Comparison of ENCODE assay signal across 12 cellular contexts in genomic region chr1:246591504-246591903, GRCh38. TPM values are rescaled to one million over a fixed set of nuclear protein-coding genes. Genes with fewer than 3 reads are reported as not detected.
DNase-seq lines count a peak whose midpoint lies in the region; ATAC-seq, FAIRE-seq and TF ChIP-seq lines count a peak whose summit lies in the region.
"Had no signal": no experiment of that assay in that cellular context is flagged by ENCODE, and none has a peak within 500 bp of the region (broad histone marks: within the 10 kb centered on the region; RNA-seq: fewer than 3 reads in every experiment).

No MANE protein-coding gene starts in this region.

- H3K36me3 ChIP-seq in trophoblast cell (ENCODE audit: control insufficient read depth in 1 of 2, insufficient read depth in 2 of 2, low read length in 2 of 2): no peaks in the 10 kb centered on the region
- peaks cover 0 to 33% (median 30%) of the 10 kb centered on the region in 4 donors for H3K36me3 ChIP-seq in stomach

- no peak overlapping the region for H3K23ac ChIP-seq in trophoblast cell (ENCODE audit: low read length)

- H3K4ac ChIP-seq in trophoblast cell (ENCODE audit: low read depth, low read length): no peak overlapping the region

- H4K12ac ChIP-seq in trophoblast cell (ENCODE audit: low read depth, low read length): no peak overlapping the region

- peak overlapping the region; percentile 59 for H3K27ac Mint-ChIP-seq in activated naive CD8-positive, alpha-beta T cell treated with anti-CD3 and anti-CD28 coated beads for 36 hours

- H2AFZ ChIP-seq in trophoblast cell (ENCODE audit: insufficient read depth, low read length, poor library complexity): no peak overlapping the region

- H3K27ac ChIP-seq in trophoblast cell (ENCODE audit: low read depth, low read length): no peak overlapping the region
- H3K27ac ChIP-seq in stomach: no peak overlapping the region

- TF ChIP-seq EP300 in stomach (IDR thresholded peaks at IDR 0.05): no peak

- H3K79me1 ChIP-seq in trophoblast cell (ENCODE audit: low read length): no peaks in the 10 kb centered on the region

- no peak overlapping the region for H4K8ac ChIP-seq in trophoblast cell (ENCODE audit: low read depth, low read length)

- H3K18ac ChIP-seq in trophoblast cell (ENCODE audit: low read length): no peak overlapping the region

- no peak overlapping the region for H4K91ac ChIP-seq in trophoblast cell (ENCODE audit: low read depth, low read length)

- H3K9me3 ChIP-seq in trophoblast cell (ENCODE audit: insufficient read depth, low read depth, low read length): peaks cover 2% of the 10 kb centered on the region
- H3K9me3 ChIP-seq in stomach: peaks cover 0 to 5% (median 2%) of the 10 kb centered on the region in 4 donors
- H3K9me3 ChIP-seq: sigmoid colon, SJSA1 had no signal

- DNase-seq in GM18507 (ENCODE audit: extremely low spot score, insufficient read length, low read depth) (peak; percentile 38), HT-29 (ENCODE audit: low spot score) (no peak), trophoblast cell (no peak), DMS114 treated with DMSO at 0.1 percent for 48 hours (lab: John Stamatoyannopoulos, UW; ENCODE audit: unreplicated experiment) (no peak), stomach (no peak)
- no peak for DNase-seq in activated naive CD8-positive, alpha-beta T cell treated with anti-CD3 and anti-CD28 coated beads for 36 hours
- DNase-seq: effector CD8-positive, alpha-beta T cell; islet precursor cell; sigmoid colon had no signal

- no peak overlapping the region for H3K4me3 ChIP-seq in trophoblast cell (ENCODE audit: low read depth, low read length)
- H3K4me3 ChIP-seq in stomach: no peak overlapping the region
- H3K4me3 ChIP-seq: sigmoid colon, SJSA1 had no signal

- no peak overlapping the region for H3K14ac ChIP-seq in trophoblast cell (ENCODE audit: low read length)

- no peak overlapping the region for H2BK12ac ChIP-seq in trophoblast cell (ENCODE audit: low read length)

- H3K79me2 ChIP-seq in trophoblast cell (ENCODE audit: control insufficient read depth, insufficient read depth, low read length, poor library complexity): no peaks in the 10 kb centered on the region

- H3K27me3 Mint-ChIP-seq in activated naive CD8-positive, alpha-beta T cell treated with anti-CD3 and anti-CD28 coated beads for 36 hours: no peaks in the 10 kb centered on the region

- TF ChIP-seq POLR2A in stomach (IDR thresholded peaks at IDR 0.05): no peak

- peaks cover 35% of the 10 kb centered on the region for H3K4me1 Mint-ChIP-seq in activated naive CD8-positive, alpha-beta T cell treated with anti-CD3 and anti-CD28 coated beads for 36 hours

- H2BK5ac ChIP-seq in trophoblast cell (ENCODE audit: low read depth, low read length, poor library complexity): no peak overlapping the region

- H3K4me1 ChIP-seq in trophoblast cell (ENCODE audit: control insufficient read depth in 1 of 2, insufficient read depth in 2 of 2, low read length in 2 of 2) (no peaks in the 10 kb centered on the region), stomach (peaks cover 0 to 26% (median 13%) of the 10 kb centered on the region in 4 donors)

- intact Hi-C loops in stomach (cut with DNase I; ENCODE audit: low total_unique reads): no loop called here

- H3K9me3 Mint-ChIP-seq in activated naive CD8-positive, alpha-beta T cell treated with anti-CD3 and anti-CD28 coated beads for 36 hours: peaks cover 5% of the 10 kb centered on the region

- FAIRE-seq in GM18507 (lab: Jason Lieb, UNC): peak; percentile 89

- no peak overlapping the region for H3K9ac ChIP-seq in trophoblast cell (ENCODE audit: low read length)

- WGBS in trophoblast cell (ENCODE audit: extremely low coverage, insufficient coverage, insufficient read length): no CpG with 5 or more reads among the region's 6 CpGs
- WGBS in stomach, 5 donors: 87 to 92% (median 88%) methylated on average over 6 of the region's 6 CpGs

- ATAC-seq in GM19372 (IDR thresholded peaks at IDR 0.05; ENCODE audit: low read depth, unreplicated experiment) (peak; percentile 96), HG02943 (IDR thresholded peaks at IDR 0.05; ENCODE audit: low read depth, unreplicated experiment) (peak; percentile 90)

- no peak overlapping the region for H2BK120ac ChIP-seq in trophoblast cell (ENCODE audit: insufficient read depth, low read length, poor library complexity)

- TF ChIP-seq CTCF in stomach (IDR thresholded peaks at IDR 0.05): no peak

- no peaks in the 10 kb centered on the region for H3K27me3 ChIP-seq in trophoblast cell (ENCODE audit: insufficient read depth, low read length)
- H3K27me3 ChIP-seq in stomach: no peaks in the 10 kb centered on the region
- H3K27me3 ChIP-seq: sigmoid colon, SJSA1 had no signal

- peaks cover 44% of the 10 kb centered on the region for H3K36me3 Mint-ChIP-seq in activated naive CD8-positive, alpha-beta T cell treated with anti-CD3 and anti-CD28 coated beads for 36 hours

- H3K4me2 ChIP-seq in trophoblast cell (ENCODE audit: low read length): no peak overlapping the region

- H3K4me3 Mint-ChIP-seq in activated naive CD8-positive, alpha-beta T cell treated with anti-CD3 and anti-CD28 coated beads for 36 hours: no peak overlapping the region

- H2AK5ac ChIP-seq in trophoblast cell (ENCODE audit: low read length): no peak overlapping the region

RNA-seq across cellular contexts. Expression of gene CNST, which starts 25.2 kb away (rescaled TPM):
- 10 to 100 TPM; 25.8 to 26.1 TPM for total RNA-seq in activated naive CD8-positive, alpha-beta T cell treated with anti-CD3 and anti-CD28 coated beads for 36 hours
- 6.1 and 7.0 TPM in 2 replicates for total RNA-seq in HT-29 (2014; rRNA removed; shearing (Covaris generic))
- polyA plus RNA-seq in trophoblast cell (2013): 8.7 and 9.1 TPM in 2 replicates
- total RNA-seq in stomach: 10 to 100 TPM; 15.9 to 42.8 (median 38.7) TPM
- 1 to 10 TPM; 4.5 to 6.7 (median 6.1) TPM for polyA plus RNA-seq in stomach

RNA-seq across cellular contexts. Expression of gene TFB2M, which starts 25.4 kb away (rescaled TPM):
- total RNA-seq in activated naive CD8-positive, alpha-beta T cell treated with anti-CD3 and anti-CD28 coated beads for 36 hours: 10 to 100 TPM; 33.1 to 35.9 TPM
- total RNA-seq in HT-29 (2014; rRNA removed; shearing (Covaris generic)): 21.6 and 25.7 TPM in 2 replicates
- polyA plus RNA-seq in trophoblast cell (2013): 17.8 and 19.2 TPM in 2 replicates
- 10 to 100 TPM in 3 of 5 donors, 1 to 10 TPM in 2; 4.7 to 34.8 (median 13.3) TPM for total RNA-seq in stomach
- 10 to 100 TPM in 1 of 3 donors, 1 to 10 TPM in 2; 5.8 to 12.1 (median 9.7) TPM for polyA plus RNA-seq in stomach
